In genomic region chr4:82891728-82892466, GRCh38 we compare ENCODE assay signal across 8 cellular contexts. TPM values are rescaled to one million over a fixed set of nuclear protein-coding genes. Genes with fewer than 3 reads are reported as not detected.
DNase-seq lines count a peak whose midpoint lies in the region; ATAC-seq and TF ChIP-seq lines count a peak whose summit lies in the region.

No MANE protein-coding gene starts in this region.

- H3K4me3 ChIP-seq in colonic mucosa: peak overlapping the region; percentile 55

- H3K36me3 Mint-ChIP-seq in naive B cell: peaks cover 3 to 11% of the 10 kb centered on the region in 2 donors

- no peaks in the 10 kb centered on the region for H3K4me1 ChIP-seq in colonic mucosa

- peak overlapping the region; percentile 98 to 99 for H3K9ac ChIP-seq in colonic mucosa (ENCODE audit: low read depth in 2 of 2, low read length in 2 of 2)

- peak overlapping the region; percentile 93 to 98 (median 97) for H3K27ac Mint-ChIP-seq in naive B cell

- H3K36me3 ChIP-seq in colonic mucosa: no peaks in the 10 kb centered on the region

- H3K27me3 Mint-ChIP-seq in naive B cell: no peaks in the 10 kb centered on the region

- H3K4me1 Mint-ChIP-seq in naive B cell: peaks cover 11 to 32% (median 17%) of the 10 kb centered on the region in 3 donors

- TF ChIP-seq CTCF in colonic mucosa (IDR thresholded peaks at IDR 0.05): no peak

- ATAC-seq in naive B cell (ENCODE audit: low read depth in 2 of 2): no peak
- no peak for ATAC-seq in HG03571 (IDR thresholded peaks at IDR 0.05; ENCODE audit: unreplicated experiment)

- H3K4me3 Mint-ChIP-seq in naive B cell: peak overlapping the region; percentile 89 to 97 (median 94)

- intact Hi-C loops in colonic mucosa (cut with DNase I): loop anchor here (5.0 kb wide), 1 partner anchor 120 kb away; the partner anchor contains the start of gene LIN54

- no peaks in the 10 kb centered on the region for H3K27me3 ChIP-seq in colonic mucosa

- DNase-seq in NCI-H1092 treated with DMSO at 0.1 percent for 48 hours (lab: John Stamatoyannopoulos, UW) (peak; percentile 48), NCI-H1092 (lab: John Stamatoyannopoulos, UW) (no peak), NCI-H69 (lab: John Stamatoyannopoulos, UW) (peak; percentile 30), colonic mucosa (no peak), naive B cell (no peak), iPS-NIHi11 (ENCODE audit: low spot score) (no peak), amygdala (lab: John Stamatoyannopoulos, UW) (no peak)

- no peaks in the 10 kb centered on the region for H3K9me3 Mint-ChIP-seq in naive B cell

- peak overlapping the region; percentile 86 for H3K27ac ChIP-seq in colonic mucosa

- H3K9me3 ChIP-seq in colonic mucosa: no peaks in the 10 kb centered on the region

RNA-seq across cellular contexts. Expression of gene SEC31A, which starts 0.9 kb away (rescaled TPM):
- total RNA-seq in colonic mucosa: 100 to 1,000 TPM; 158 to 188 TPM
- polyA plus RNA-seq in naive B cell (ENCODE audit: low read depth in 6 of 6): 100 to 1,000 TPM; 131 to 183 (median 139) TPM

RNA-seq across cellular contexts. Expression of gene THAP9, which starts 8.6 kb away (rescaled TPM):
- 1 to 10 TPM; 3.5 to 4.6 TPM for total RNA-seq in colonic mucosa
- polyA plus RNA-seq in naive B cell (ENCODE audit: low read depth in 6 of 6): 1 to 10 TPM in 5 of 6 donors, under 1 TPM in 1; 0.52 to 6.3 (median 3.1) TPM

Comparison
In these comparisons a context has a peak if more than half of its experiments do, and no peak if none do; other contexts are left out.
1. DNase-seq: peak in NCI-H1092 treated with DMSO at 0.1 percent for 48 hours (single experiment) and NCI-H69 (single experiment); none in NCI-H1092 (single experiment), colonic mucosa (single experiment), naive B cell (single experiment), iPS-NIHi11 (single experiment) and amygdala (0 of 56).